In the genomic region with DNA sequence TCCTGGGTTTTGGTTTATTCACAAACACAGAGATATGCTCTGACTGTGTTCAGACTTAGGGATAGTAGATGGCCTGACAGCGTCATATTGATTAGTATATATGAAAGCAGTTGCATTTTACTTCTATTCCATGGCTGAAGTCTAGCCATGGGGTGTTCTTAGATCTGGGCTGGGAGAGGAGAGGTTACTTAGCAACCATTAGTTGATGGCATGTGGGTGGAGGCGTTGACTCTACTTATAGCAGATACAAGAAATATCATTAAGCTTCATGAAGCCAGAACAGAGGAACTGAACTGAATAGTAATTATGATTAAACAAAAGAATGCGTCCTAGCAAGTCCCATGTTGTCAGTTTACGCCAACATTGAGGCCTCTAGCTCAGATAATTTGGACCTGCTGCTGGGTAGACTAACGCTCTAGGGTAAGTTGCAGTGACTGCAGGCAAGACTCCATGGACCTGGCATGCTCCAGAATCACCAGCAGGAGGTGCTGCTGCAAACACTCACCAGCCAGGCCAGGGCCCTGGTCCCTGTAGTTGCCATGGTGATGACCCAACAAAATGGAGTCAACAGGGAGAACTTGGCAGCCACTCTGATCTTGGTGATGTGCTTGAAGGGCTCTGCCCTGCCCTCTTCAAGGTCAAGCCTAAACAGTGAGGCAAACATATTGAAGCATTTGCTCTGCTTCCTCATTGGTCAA, we compare ENCODE assay signal across 9 cellular contexts.
DNase-seq lines count a peak whose midpoint lies in the region; ATAC-seq and TF ChIP-seq lines count a peak whose summit lies in the region.
"Had no signal": no experiment of that assay in that cellular context is flagged by ENCODE, and none has a peak within 500 bp of the region (broad histone marks: within the 10 kb centered on the region; RNA-seq: fewer than 3 reads in every experiment).

No MANE protein-coding gene starts in this region.

- 68 to 87% methylated on average over 5 of the region's 5 CpGs for WGBS in heart right ventricle, 2 donors

- in situ Hi-C loops in G401 (cut with HindIII; ENCODE audit: low sequenced_read_pairs): no loop called here

- H3K9ac ChIP-seq in OCI-LY3 (ENCODE audit: low read length): no peak overlapping the region
- H3K9ac ChIP-seq: parathyroid adenoma had no signal

- H3K4me1 ChIP-seq in heart right ventricle: peaks cover 0 to 6% (median 0%) of the 10 kb centered on the region in 9 donors
- H3K4me1 ChIP-seq in OCI-LY3 (ENCODE audit: low read length): no peaks in the 10 kb centered on the region
- H3K4me1 ChIP-seq: parathyroid adenoma had no signal

- TF ChIP-seq CTCF in heart right ventricle (IDR thresholded peaks at IDR 0.05) (peak in 7 of 9 donors; percentile 5 to 33 (median 13)), OCI-LY3 (IDR thresholded peaks at IDR 0.05; ENCODE audit: low read depth, low read length) (peak; percentile 48), fibroblast of villous mesenchyme (IDR thresholded peaks at IDR 0.05; ENCODE audit: insufficient read depth, low read depth, low read length) (peak; percentile 5)

- H3K4me2 ChIP-seq in OCI-LY3 (ENCODE audit: low read length): no peak overlapping the region

- intact Hi-C loops in heart right ventricle (cut with DNase I) (no loop called here), Right ventricle myocardium inferior (cut with DNase I) (no loop called here)

- no peak overlapping the region for H3K4me3 ChIP-seq in heart right ventricle
- no peak overlapping the region for H3K4me3 ChIP-seq in OCI-LY3 (ENCODE audit: low read length)
- H3K4me3 ChIP-seq in fibroblast of villous mesenchyme (ENCODE audit: low read depth, low read length): no peak overlapping the region

- no peaks in the 10 kb centered on the region for H3K79me2 ChIP-seq in OCI-LY3 (ENCODE audit: low read length)
- H3K79me2 ChIP-seq: parathyroid adenoma had no signal

- H4K20me1 ChIP-seq in OCI-LY3 (ENCODE audit: insufficient read depth, low read length): no peaks in the 10 kb centered on the region

- ATAC-seq in heart right ventricle (no peak), Right ventricle myocardium inferior (no peak), GM18870 (IDR thresholded peaks at IDR 0.05; ENCODE audit: unreplicated experiment) (no peak), HG03045 (IDR thresholded peaks at IDR 0.05; ENCODE audit: unreplicated experiment) (no peak)

- H3K36me3 ChIP-seq in heart right ventricle (no peaks in the 10 kb centered on the region), OCI-LY3 (replicated peaks; ENCODE audit: low read depth, low read length) (peaks cover 4% of the 10 kb centered on the region)

- DNase-seq in heart right ventricle: no peak
- DNase-seq in Right ventricle myocardium inferior (ENCODE audit: missing footprints): no peak
- DNase-seq in fibroblast of villous mesenchyme (ENCODE audit: low read depth): no peak
- DNase-seq in G401 (ENCODE audit: low spot score): no peak
- DNase-seq in activated T-cell treated with anti-CD3 and anti-CD28 coated beads, Interleukin-2, amount 50 U/mL, for 48 hours: no peak

- H3K9me3 ChIP-seq in heart right ventricle (peaks cover 0 to 27% (median 3%) of the 10 kb centered on the region in 11 donors), OCI-LY3 (ENCODE audit: insufficient read depth, low read length) (peaks cover 12% of the 10 kb centered on the region)

- H3K27me3 ChIP-seq in heart right ventricle: no peaks in the 10 kb centered on the region
- H3K27me3 ChIP-seq in OCI-LY3 (ENCODE audit: low read depth, low read length): no peaks in the 10 kb centered on the region

- H2AFZ ChIP-seq in OCI-LY3 (ENCODE audit: low read depth, low read length): no peak overlapping the region
- H2AFZ ChIP-seq: parathyroid adenoma had no signal

- H3K27ac ChIP-seq in heart right ventricle (no peak overlapping the region), OCI-LY3 (ENCODE audit: low read length) (no peak overlapping the region)
- H3K27ac ChIP-seq: parathyroid adenoma had no signal
